ENCODE assay signal across 8 cellular contexts in genomic region chr1:172826096-172826741, GRCh38.
DNase-seq lines count a peak whose midpoint lies in the region; FAIRE-seq and TF ChIP-seq lines count a peak whose summit lies in the region.

No MANE protein-coding gene starts in this region.

- DNase-seq in NOMO-1 (lab: John Stamatoyannopoulos, UW; ENCODE audit: unreplicated experiment in 2 of 2): peak; percentile 15 to 31
- DNase-seq in NOMO-1 treated with dmso at 0.1 percent for 144 hours (lab: John Stamatoyannopoulos, UW; ENCODE audit: unreplicated experiment): no peak
- peak; percentile 9 for DNase-seq in HuH-7.5 (ENCODE audit: low spot score)
- peak; percentile 81 for DNase-seq in foreskin melanocyte
- no peak for DNase-seq in stimulated activated CD4-positive, alpha-beta T cell treated with anti-CD3 and anti-CD28 coated beads, Interleukin-15, amount 100 ng/mL, for 24 hours
- DNase-seq in 8988T: no peak

- H2AFZ ChIP-seq in parathyroid adenoma: no peak overlapping the region

- no peak overlapping the region for H3K4me2 ChIP-seq in parathyroid adenoma (ENCODE audit: low read length)

- no peak overlapping the region for H3K9ac ChIP-seq in parathyroid adenoma

- H3K27me3 ChIP-seq in parathyroid adenoma (ENCODE audit: control insufficient read depth, insufficient read depth, low read length): no peaks in the 10 kb centered on the region

- no peak overlapping the region for H3K4me3 ChIP-seq in parathyroid adenoma (ENCODE audit: low read depth, low read length)

- peak; percentile 28 for TF ChIP-seq CTCF in parathyroid adenoma (IDR thresholded peaks at IDR 0.05)

- H3K27ac ChIP-seq in parathyroid adenoma: peak overlapping the region; percentile 44

- H3K79me2 ChIP-seq in parathyroid adenoma: no peaks in the 10 kb centered on the region

- no peaks in the 10 kb centered on the region for H3K36me3 ChIP-seq in parathyroid adenoma (ENCODE audit: control insufficient read depth, insufficient read depth, low read length)

- no peaks in the 10 kb centered on the region for H3K9me3 ChIP-seq in parathyroid adenoma (ENCODE audit: control insufficient read depth, low read length)

- peak; percentile 99 for FAIRE-seq in TTC549 (lab: Jason Lieb, UNC)

- no peaks in the 10 kb centered on the region for H3K4me1 ChIP-seq in parathyroid adenoma

Comparison
In these comparisons a context has a peak if more than half of its experiments do, and no peak if none do; other contexts are left out.
1. DNase-seq: peak in NOMO-1 (2 of 2), HuH-7.5 (single experiment) and foreskin melanocyte (single experiment); none in NOMO-1 treated with dmso at 0.1 percent for 144 hours (single experiment), stimulated activated CD4-positive, alpha-beta T cell treated with anti-CD3 and anti-CD28 coated beads, Interleukin-15, amount 100 ng/mL, for 24 hours (single experiment) and 8988T (single experiment).